In genomic region chr1:237619553-237619952, GRCh38 we compare ENCODE assay signal across 21 cellular contexts.
DNase-seq lines count a peak whose midpoint lies in the region; ATAC-seq, FAIRE-seq and TF ChIP-seq lines count a peak whose summit lies in the region.
"Had no signal": no experiment of that assay in that cellular context is flagged by ENCODE, and none has a peak within 500 bp of the region (broad histone marks: within the 10 kb centered on the region; RNA-seq: fewer than 3 reads in every experiment).

No MANE protein-coding gene starts in this region.

- DNase-seq in D721Med (ENCODE audit: insufficient read length, low spot score) (no peak), HEK293T (ENCODE audit: extremely low spot score) (no peak), mesendoderm (peak; percentile 6), SHP77 (lab: John Stamatoyannopoulos, UW) (no peak), ascending aorta (ENCODE audit: low spot score in 2 of 2) (no peak)
- DNase-seq: CD4-positive, CD25-positive, alpha-beta regulatory T cell; CD8-positive, alpha-beta T cell; DMS53; DMS79 treated with DMSO at 0.1 percent for 48 hours; GF-D8; GM23248; H7; HCEC 1CT; HFFc6 had no signal

- H3K4me2 ChIP-seq in mesendoderm (ENCODE audit: low read length): no peak overlapping the region
- H3K4me2 ChIP-seq: BLaER1 had no signal

- TF ChIP-seq CTCF in D721Med (IDR thresholded peaks at IDR 0.05; ENCODE audit: insufficient read depth, missing control alignments): no peak
- no peak for TF ChIP-seq CTCF in ascending aorta (IDR thresholded peaks at IDR 0.05)

- POLR2A ChIA-PET in HEK293T (lab: Yijun Ruan, JAX): no interaction called here

- no peak overlapping the region for H2AK5ac ChIP-seq in mesendoderm (ENCODE audit: low read length)

- H4K8ac ChIP-seq in mesendoderm (ENCODE audit: low read depth, low read length): no peak overlapping the region

- FAIRE-seq in D721Med (lab: Jason Lieb, UNC) (peak; percentile 16), TTC549 (lab: Jason Lieb, UNC) (peak; percentile 43)
- FAIRE-seq: GM12891, GM18507, H1 had no signal

- H4K5ac ChIP-seq in mesendoderm (ENCODE audit: low read length): no peak overlapping the region

- no peak overlapping the region for H2BK120ac ChIP-seq in mesendoderm (ENCODE audit: low read depth, low read length)

- CTCF ChIA-PET in HEK293T (lab: Yijun Ruan, JAX): no interaction called here

- H3K4me1 ChIP-seq in mesendoderm (ENCODE audit: control insufficient read depth, low read depth, low read length) (no peaks in the 10 kb centered on the region), ascending aorta (no peaks in the 10 kb centered on the region)
- H3K4me1 ChIP-seq: BLaER1 had no signal

- no CpG with 5 or more reads among the region's 5 CpGs for WGBS in mesendoderm (ENCODE audit: extremely low coverage, insufficient coverage, low lambda C conversion rate)

- H2BK15ac ChIP-seq in mesendoderm (replicated peaks; ENCODE audit: low read depth): no peak overlapping the region

- no peaks in the 10 kb centered on the region for H3K9me3 ChIP-seq in ascending aorta
- H3K9me3 ChIP-seq: BLaER1 had no signal

- H3K79me2 ChIP-seq in mesendoderm (ENCODE audit: control insufficient read depth, insufficient read depth, low read length): no peaks in the 10 kb centered on the region

- no peak overlapping the region for H3K9ac ChIP-seq in mesendoderm (ENCODE audit: low read length)
- H3K9ac ChIP-seq: BLaER1, GM23248 had no signal

- H2BK5ac ChIP-seq in mesendoderm (ENCODE audit: low read length): no peak overlapping the region

- no peak overlapping the region for H3K56ac ChIP-seq in mesendoderm (ENCODE audit: low read length)

- no peak overlapping the region for H3K4ac ChIP-seq in mesendoderm (ENCODE audit: low read depth, low read length)

- H3K36me3 ChIP-seq in mesendoderm (ENCODE audit: control insufficient read depth, insufficient read depth, low read length) (no peaks in the 10 kb centered on the region), ascending aorta (peaks cover 24 to 34% of the 10 kb centered on the region in 2 donors)
- H3K36me3 ChIP-seq: BLaER1 had no signal

- H3K27me3 ChIP-seq in mesendoderm (ENCODE audit: insufficient read depth, low read length, poor library complexity): no peaks in the 10 kb centered on the region
- no peaks in the 10 kb centered on the region for H3K27me3 ChIP-seq in ascending aorta
- H3K27me3 ChIP-seq: BLaER1 had no signal

- H3K4me3 ChIP-seq in mesendoderm (ENCODE audit: low read length): no peak overlapping the region
- no peak overlapping the region for H3K4me3 ChIP-seq in ascending aorta
- H3K4me3 ChIP-seq: BLaER1, GM23248 had no signal

- no peak overlapping the region for H3K23ac ChIP-seq in mesendoderm (ENCODE audit: low read length)

- H3K18ac ChIP-seq in mesendoderm (ENCODE audit: low read length): no peak overlapping the region

- intact Hi-C loops in ascending aorta (cut with DNase I): no loop called here

- H3K79me1 ChIP-seq in mesendoderm (ENCODE audit: low read length): no peaks in the 10 kb centered on the region

- H3K27ac ChIP-seq in mesendoderm (ENCODE audit: low read depth, low read length): no peak overlapping the region
- H3K27ac ChIP-seq in ascending aorta: no peak overlapping the region
- H3K27ac ChIP-seq: BLaER1, C4-2B, GM23248 had no signal

- ATAC-seq in GM21528 (IDR thresholded peaks at IDR 0.05; ENCODE audit: low FRiP score, unreplicated experiment): no peak
- ATAC-seq: CD8-positive, alpha-beta T cell had no signal

TF ChIP-seq in HEK293T, 16 proteins besides CTCF, POLR2A, EP300 and RAD21:
- no peak for TF ChIP-seq SUZ12 (IDR thresholded peaks at IDR 0.05)
- TF ChIP-seq PKNOX1 (IDR thresholded peaks at IDR 0.05): peak; percentile 57
